ENCODE assay signal across 8 cellular contexts in genomic region chr15:34101366-34102174, GRCh38. TPM values are rescaled to one million over a fixed set of nuclear protein-coding genes. Genes with fewer than 3 reads are reported as not detected.
DNase-seq lines count a peak whose midpoint lies in the region; ATAC-seq and TF ChIP-seq lines count a peak whose summit lies in the region.

TSS of gene EMC7 (minus strand) at chr15:34101862. CDS start at chr15:34101839, 23 bp downstream.
TSS of gene PGBD4 (plus strand) at chr15:34102083. CDS start at chr15:34102532, 449 bp downstream.

- no peaks in the 10 kb centered on the region for H3K27me3 ChIP-seq in lung (ENCODE audit: control insufficient read depth, insufficient read depth)

- H3K27ac ChIP-seq in lung (ENCODE audit: low read depth in 1 of 2, low read length in 1 of 2), result peak within 1 kb of the TSS; percentile 83 to 97

- peak within 1 kb of the TSS; percentile 91 for H3K4me3 ChIP-seq in lung

- DNase-seq in COLO829 (ENCODE audit: low spot score), result peak; percentile 95
- DNase-seq in HT-29 (ENCODE audit: low spot score), result peak; percentile 99
- peak; percentile 98 for DNase-seq in NK-92 treated with Interleukin-12 subunit alpha and Interleukin-12 subunit beta, amount 100 ng/mL, for 24 hours (lab: John Stamatoyannopoulos, UW)
- peak; percentile 99 for DNase-seq in activated CD8-positive, alpha-beta memory T cell treated with anti-CD3 and anti-CD28 coated beads for 4 hours (ENCODE audit: low read depth in 2 of 2)
- DNase-seq in effector CD8-positive, alpha-beta T cell (lab: John Stamatoyannopoulos, UW), result peak; percentile 98
- peak; percentile 99 for DNase-seq in lung (ENCODE audit: low spot score)
- DNase-seq in stimulated activated CD4-positive, alpha-beta T cell treated with anti-CD3 and anti-CD28 coated beads, TNF-alpha, amount 100 ng/mL, for 24 hours (ENCODE audit: low read depth in 3 of 3), result peak; percentile 99

- 0 to 1% methylated on average over 47 to 48 of the region's 48 CpGs for WGBS in lung, 2 donors

- ATAC-seq in GM21360 (IDR thresholded peaks at IDR 0.05; ENCODE audit: unreplicated experiment), result peak; percentile 94
- ATAC-seq in lung (ENCODE audit: insufficient read depth, low FRiP score), result peak; percentile 97

- TF ChIP-seq CTCF in lung (IDR thresholded peaks at IDR 0.05; ENCODE audit: control extremely low read depth, extremely low read depth), result no peak

- H3K4me1 ChIP-seq in lung (ENCODE audit: control insufficient read depth in 2 of 2, insufficient read depth in 2 of 2, low read length in 2 of 2), result peaks cover 4% of the 10 kb centered on the region in 2 donors

- H3K36me3 ChIP-seq in lung (ENCODE audit: control insufficient read depth in 2 of 2, insufficient read depth in 2 of 2, low read length in 2 of 2), result no peaks in the 10 kb centered on the region

- H3K9me3 ChIP-seq in lung (ENCODE audit: control insufficient read depth in 2 of 2, insufficient read depth in 1 of 2, low read length in 1 of 2), result no peaks in the 10 kb centered on the region

RNA-seq across cellular contexts. Expression of gene EMC7, which starts in this region (rescaled TPM):
- total RNA-seq in HT-29 (2014; rRNA removed; shearing (Covaris generic)), result 28.1 and 32.0 TPM in 2 replicates
- total RNA-seq in lung, result 10 to 100 TPM; 31.7 to 67.5 TPM
- polyA plus RNA-seq in lung, result 100 to 1,000 TPM in 1 of 2 donors, 10 to 100 TPM in 1; 95.5 to 116 TPM

RNA-seq across cellular contexts. Expression of gene PGBD4, which starts in this region (rescaled TPM):
- total RNA-seq in HT-29 (2014; rRNA removed; shearing (Covaris generic)), result 1.5 and 1.7 TPM in 2 replicates
- total RNA-seq in lung, result 1 to 10 TPM; 1.5 to 1.8 TPM
- polyA plus RNA-seq in lung, result under 1 TPM; 0.63 to 0.89 TPM

Comparison
In these comparisons a context has a peak if more than half of its experiments do, and no peak if none do; other contexts are left out.
1. Peak in every context shown above with its lines: DNase-seq, ATAC-seq, H3K4me3 ChIP-seq and H3K27ac ChIP-seq.